Comparison of ENCODE assay signal across 8 cellular contexts in the genomic region with DNA sequence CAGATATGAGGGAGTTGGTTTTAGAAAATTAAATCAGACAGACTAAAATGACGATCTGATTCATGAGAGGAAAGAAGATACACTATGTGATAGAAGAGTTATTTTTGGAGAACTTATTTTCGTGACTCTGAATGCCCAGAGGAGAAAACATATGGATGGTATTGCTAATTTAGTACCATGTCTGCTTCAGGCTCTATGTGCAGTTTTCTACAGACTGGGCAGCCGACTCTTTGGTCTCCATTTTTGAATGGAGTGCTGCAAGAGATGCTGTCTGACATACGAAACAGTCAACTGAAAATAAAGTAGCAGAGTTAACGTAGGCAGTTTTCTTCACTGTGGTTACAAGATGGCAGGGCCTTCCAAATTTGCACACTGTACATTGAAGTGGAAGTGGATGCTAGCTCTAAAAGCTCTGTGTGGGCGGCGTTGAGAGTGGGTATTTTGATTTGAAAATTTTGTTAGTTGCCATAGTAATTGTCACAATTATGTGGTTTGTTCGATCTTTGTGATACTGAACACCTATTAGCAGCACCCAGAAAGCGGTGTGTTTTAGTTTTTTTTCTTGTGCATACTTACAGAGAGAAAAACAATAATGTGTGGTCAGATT.
A peak's percentile ranks its signal among the peaks of the same experiment; 100 is the strongest.
DNase-seq lines count a peak whose midpoint lies in the region; ATAC-seq and TF ChIP-seq lines count a peak whose summit lies in the region.

No MANE protein-coding gene starts in this region.

- H3K36me3 Mint-ChIP-seq in type B pancreatic cell: no peaks in the 10 kb centered on the region

- DNase-seq in T-helper 1 cell (peak; percentile 13 to 82 (median 54)), colonic mucosa (no peak), type B pancreatic cell (ENCODE audit: extremely low spot score, unreplicated experiment) (no peak), erythroblast (lab: John Stamatoyannopoulos, UW) (no peak)

- H3K4me1 ChIP-seq in colonic mucosa (no peaks in the 10 kb centered on the region), skeletal muscle satellite cell (ENCODE audit: control insufficient read depth, insufficient read depth, low read length) (peaks cover 21% of the 10 kb centered on the region)

- H3K9me3 Mint-ChIP-seq in type B pancreatic cell: peaks cover 7% of the 10 kb centered on the region

- peak; percentile 74 for ATAC-seq in GM18909 (IDR thresholded peaks at IDR 0.05; ENCODE audit: poor library complexity, unreplicated experiment)
- ATAC-seq in HG02970 (IDR thresholded peaks at IDR 0.05; ENCODE audit: low FRiP score, unreplicated experiment): peak; percentile 74
- ATAC-seq in HG03108 (IDR thresholded peaks at IDR 0.05; ENCODE audit: unreplicated experiment): no peak

- H3K4me3 Mint-ChIP-seq in type B pancreatic cell: no peak overlapping the region

- TF ChIP-seq CTCF in colonic mucosa (IDR thresholded peaks at IDR 0.05) (no peak), type B pancreatic cell (conservative IDR thresholded peaks at IDR 0.05) (no peak)

- H3K4me1 Mint-ChIP-seq in type B pancreatic cell (ENCODE audit: unreplicated experiment): peaks cover 26% of the 10 kb centered on the region

- peak overlapping the region; percentile 64 for H3K4me2 ChIP-seq in skeletal muscle satellite cell (ENCODE audit: low read length)

- intact Hi-C loops in colonic mucosa (cut with DNase I): no loop called here

- H3K4me3 ChIP-seq in colonic mucosa (no peak overlapping the region), skeletal muscle satellite cell (ENCODE audit: low read length) (peak overlapping the region; percentile 3)

- no peak overlapping the region for H3K27ac Mint-ChIP-seq in type B pancreatic cell

- peak overlapping the region; percentile 50 for H3K27ac ChIP-seq in colonic mucosa

- H3K27me3 Mint-ChIP-seq in type B pancreatic cell: no peaks in the 10 kb centered on the region

- no peak for TF ChIP-seq POLR2A in erythroblast (IDR thresholded peaks at IDR 0.05; ENCODE audit: low read length)

- H3K27me3 ChIP-seq in colonic mucosa (no peaks in the 10 kb centered on the region), skeletal muscle satellite cell (ENCODE audit: control insufficient read depth, insufficient read depth, low read length) (no peaks in the 10 kb centered on the region)

- H3K9ac ChIP-seq in colonic mucosa (ENCODE audit: low read depth in 2 of 2, low read length in 2 of 2) (no peak overlapping the region), skeletal muscle satellite cell (ENCODE audit: low read depth, low read length) (peak overlapping the region; percentile 71)

- H3K9me3 ChIP-seq in colonic mucosa: no peaks in the 10 kb centered on the region
- no peaks in the 10 kb centered on the region for H3K9me3 ChIP-seq in skeletal muscle satellite cell (replicated peaks; ENCODE audit: low read length)

- no peaks in the 10 kb centered on the region for H3K36me3 ChIP-seq in colonic mucosa
- H3K36me3 ChIP-seq in skeletal muscle satellite cell (ENCODE audit: insufficient read depth, low read length): no peaks in the 10 kb centered on the region

Comparison
In these comparisons a context has a peak if more than half of its experiments do, and no peak if none do; other contexts are left out.
1. DNase-seq: peak in T-helper 1 cell (5 of 5); none in colonic mucosa (single experiment), type B pancreatic cell (single experiment) and erythroblast (0 of 2).